1 cellular context compared by ENCODE assay signal in the genomic region with DNA sequence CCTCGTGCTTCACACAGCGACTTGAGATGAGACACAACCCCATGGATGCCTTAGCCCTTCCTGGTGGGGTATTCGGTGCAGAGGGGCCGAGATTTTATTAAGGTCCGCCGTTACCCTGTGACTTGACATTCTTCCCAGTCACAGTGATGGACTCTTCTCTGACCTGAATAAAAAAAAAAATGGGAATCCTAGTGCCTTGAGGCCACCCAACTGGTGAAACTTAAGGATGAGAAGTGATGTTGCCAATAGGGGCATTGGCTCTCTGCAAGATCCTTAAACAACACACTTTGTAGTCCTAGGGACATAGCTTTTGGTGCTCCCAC.
TF ChIP-seq lines count a peak whose summit lies in the region.

No MANE protein-coding gene starts in this region.

TF ChIP-seq in K562, 482 proteins besides CTCF, POLR2A, EP300 and RAD21 (continued from another document and continues in another):
- TF ChIP-seq, protein P1, sequence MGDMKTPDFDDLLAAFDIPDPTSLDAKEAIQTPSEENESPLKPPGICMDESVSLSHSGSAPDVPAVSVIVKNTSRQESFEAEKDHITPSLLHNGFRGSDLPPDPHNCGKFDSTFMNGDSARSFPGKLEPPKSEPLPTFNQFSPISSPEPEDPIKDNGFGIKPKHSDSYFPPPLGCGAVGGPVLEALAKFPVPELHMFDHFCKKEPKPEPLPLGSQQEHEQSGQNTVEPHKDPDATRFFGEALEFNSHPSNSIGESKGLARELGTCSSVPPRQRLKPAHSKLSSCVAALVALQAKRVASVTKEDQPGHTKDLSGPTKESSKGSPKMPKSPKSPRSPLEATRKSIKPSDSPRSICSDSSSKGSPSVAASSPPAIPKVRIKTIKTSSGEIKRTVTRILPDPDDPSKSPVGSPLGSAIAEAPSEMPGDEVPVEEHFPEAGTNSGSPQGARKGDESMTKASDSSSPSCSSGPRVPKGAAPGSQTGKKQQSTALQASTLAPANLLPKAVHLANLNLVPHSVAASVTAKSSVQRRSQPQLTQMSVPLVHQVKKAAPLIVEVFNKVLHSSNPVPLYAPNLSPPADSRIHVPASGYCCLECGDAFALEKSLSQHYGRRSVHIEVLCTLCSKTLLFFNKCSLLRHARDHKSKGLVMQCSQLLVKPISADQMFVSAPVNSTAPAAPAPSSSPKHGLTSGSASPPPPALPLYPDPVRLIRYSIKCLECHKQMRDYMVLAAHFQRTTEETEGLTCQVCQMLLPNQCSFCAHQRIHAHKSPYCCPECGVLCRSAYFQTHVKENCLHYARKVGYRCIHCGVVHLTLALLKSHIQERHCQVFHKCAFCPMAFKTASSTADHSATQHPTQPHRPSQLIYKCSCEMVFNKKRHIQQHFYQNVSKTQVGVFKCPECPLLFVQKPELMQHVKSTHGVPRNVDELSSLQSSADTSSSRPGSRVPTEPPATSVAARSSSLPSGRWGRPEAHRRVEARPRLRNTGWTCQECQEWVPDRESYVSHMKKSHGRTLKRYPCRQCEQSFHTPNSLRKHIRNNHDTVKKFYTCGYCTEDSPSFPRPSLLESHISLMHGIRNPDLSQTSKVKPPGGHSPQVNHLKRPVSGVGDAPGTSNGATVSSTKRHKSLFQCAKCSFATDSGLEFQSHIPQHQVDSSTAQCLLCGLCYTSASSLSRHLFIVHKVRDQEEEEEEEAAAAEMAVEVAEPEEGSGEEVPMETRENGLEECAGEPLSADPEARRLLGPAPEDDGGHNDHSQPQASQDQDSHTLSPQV (IDR thresholded peaks at IDR 0.05), result peak; percentile 32
- TF ChIP-seq, protein P2, sequence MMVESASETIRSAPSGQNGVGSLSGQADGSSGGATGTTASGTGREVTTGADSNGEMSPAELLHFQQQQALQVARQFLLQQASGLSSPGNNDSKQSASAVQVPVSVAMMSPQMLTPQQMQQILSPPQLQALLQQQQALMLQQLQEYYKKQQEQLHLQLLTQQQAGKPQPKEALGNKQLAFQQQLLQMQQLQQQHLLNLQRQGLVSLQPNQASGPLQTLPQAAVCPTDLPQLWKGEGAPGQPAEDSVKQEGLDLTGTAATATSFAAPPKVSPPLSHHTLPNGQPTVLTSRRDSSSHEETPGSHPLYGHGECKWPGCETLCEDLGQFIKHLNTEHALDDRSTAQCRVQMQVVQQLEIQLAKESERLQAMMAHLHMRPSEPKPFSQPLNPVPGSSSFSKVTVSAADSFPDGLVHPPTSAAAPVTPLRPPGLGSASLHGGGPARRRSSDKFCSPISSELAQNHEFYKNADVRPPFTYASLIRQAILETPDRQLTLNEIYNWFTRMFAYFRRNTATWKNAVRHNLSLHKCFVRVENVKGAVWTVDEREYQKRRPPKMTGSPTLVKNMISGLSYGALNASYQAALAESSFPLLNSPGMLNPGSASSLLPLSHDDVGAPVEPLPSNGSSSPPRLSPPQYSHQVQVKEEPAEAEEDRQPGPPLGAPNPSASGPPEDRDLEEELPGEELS (CRISPR knock-in tag; IDR thresholded peaks at IDR 0.05; ENCODE audit: borderline replicate concordance), result no peak
- no peak for TF ChIP-seq KAT8 (IDR thresholded peaks at IDR 0.05; ENCODE audit: low read depth)
- TF ChIP-seq, protein P3, sequence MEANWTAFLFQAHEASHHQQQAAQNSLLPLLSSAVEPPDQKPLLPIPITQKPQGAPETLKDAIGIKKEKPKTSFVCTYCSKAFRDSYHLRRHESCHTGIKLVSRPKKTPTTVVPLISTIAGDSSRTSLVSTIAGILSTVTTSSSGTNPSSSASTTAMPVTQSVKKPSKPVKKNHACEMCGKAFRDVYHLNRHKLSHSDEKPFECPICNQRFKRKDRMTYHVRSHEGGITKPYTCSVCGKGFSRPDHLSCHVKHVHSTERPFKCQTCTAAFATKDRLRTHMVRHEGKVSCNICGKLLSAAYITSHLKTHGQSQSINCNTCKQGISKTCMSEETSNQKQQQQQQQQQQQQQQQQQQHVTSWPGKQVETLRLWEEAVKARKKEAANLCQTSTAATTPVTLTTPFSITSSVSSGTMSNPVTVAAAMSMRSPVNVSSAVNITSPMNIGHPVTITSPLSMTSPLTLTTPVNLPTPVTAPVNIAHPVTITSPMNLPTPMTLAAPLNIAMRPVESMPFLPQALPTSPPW (CRISPR knock-in tag; IDR thresholded peaks at IDR 0.05), result no peak
- TF ChIP-seq, protein P4, sequence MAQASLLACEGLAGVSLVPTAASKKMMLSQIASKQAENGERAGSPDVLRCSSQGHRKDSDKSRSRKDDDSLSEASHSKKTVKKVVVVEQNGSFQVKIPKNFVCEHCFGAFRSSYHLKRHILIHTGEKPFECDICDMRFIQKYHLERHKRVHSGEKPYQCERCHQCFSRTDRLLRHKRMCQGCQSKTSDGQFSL (CRISPR knock-in tag; IDR thresholded peaks at IDR 0.05), result no peak
- TF ChIP-seq, protein P4 (tag; IDR thresholded peaks at IDR 0.05), result no peak
- TF ChIP-seq, protein P5, sequence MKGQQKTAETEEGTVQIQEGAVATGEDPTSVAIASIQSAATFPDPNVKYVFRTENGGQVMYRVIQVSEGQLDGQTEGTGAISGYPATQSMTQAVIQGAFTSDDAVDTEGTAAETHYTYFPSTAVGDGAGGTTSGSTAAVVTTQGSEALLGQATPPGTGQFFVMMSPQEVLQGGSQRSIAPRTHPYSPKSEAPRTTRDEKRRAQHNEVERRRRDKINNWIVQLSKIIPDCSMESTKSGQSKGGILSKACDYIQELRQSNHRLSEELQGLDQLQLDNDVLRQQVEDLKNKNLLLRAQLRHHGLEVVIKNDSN (CRISPR knock-in tag; IDR thresholded peaks at IDR 0.05), result no peak
- 0 out of 2 replicates have a peak, but pooled peaks have one; percentile 11 for TF ChIP-seq HDAC8 (tag; IDR thresholded peaks at IDR 0.05)
- no peak for TF ChIP-seq PHTF2 (CRISPR knock-in tag; IDR thresholded peaks at IDR 0.05)
- TF ChIP-seq, protein P6, sequence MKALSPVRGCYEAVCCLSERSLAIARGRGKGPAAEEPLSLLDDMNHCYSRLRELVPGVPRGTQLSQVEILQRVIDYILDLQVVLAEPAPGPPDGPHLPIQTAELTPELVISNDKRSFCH (CRISPR knock-in tag; IDR thresholded peaks at IDR 0.05), result no peak
- TF ChIP-seq, protein P6 (tag; IDR thresholded peaks at IDR 0.05), result 0 out of 2 replicates have a peak, but pooled peaks have one; percentile 58
- TF ChIP-seq, protein P7, sequence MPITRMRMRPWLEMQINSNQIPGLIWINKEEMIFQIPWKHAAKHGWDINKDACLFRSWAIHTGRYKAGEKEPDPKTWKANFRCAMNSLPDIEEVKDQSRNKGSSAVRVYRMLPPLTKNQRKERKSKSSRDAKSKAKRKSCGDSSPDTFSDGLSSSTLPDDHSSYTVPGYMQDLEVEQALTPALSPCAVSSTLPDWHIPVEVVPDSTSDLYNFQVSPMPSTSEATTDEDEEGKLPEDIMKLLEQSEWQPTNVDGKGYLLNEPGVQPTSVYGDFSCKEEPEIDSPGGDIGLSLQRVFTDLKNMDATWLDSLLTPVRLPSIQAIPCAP (CRISPR knock-in tag; IDR thresholded peaks at IDR 0.05; ENCODE audit: borderline replicate concordance), result no peak
- no peak for TF ChIP-seq ZNF384 (IDR thresholded peaks at IDR 0.05; ENCODE audit: low read depth, low read length)
- TF ChIP-seq SIRT6 (IDR thresholded peaks at IDR 0.05; ENCODE audit: low read depth, low read length), result no peak
- TF ChIP-seq HMG20A (CRISPR knock-in tag; conservative IDR thresholded peaks at IDR 0.05), result no peak
- TF ChIP-seq ZNF232 (CRISPR knock-in tag; IDR thresholded peaks at IDR 0.05), result no peak
- no peak for TF ChIP-seq ZNF263 (CRISPR knock-in tag; IDR thresholded peaks at IDR 0.05; ENCODE audit: borderline replicate concordance)
- TF ChIP-seq NBN (IDR thresholded peaks at IDR 0.05; ENCODE audit: low read depth), result no peak
- TF ChIP-seq BMI1 (IDR thresholded peaks at IDR 0.05; ENCODE audit: low read length), result no peak
- no peak for TF ChIP-seq ZKSCAN1 (IDR thresholded peaks at IDR 0.05; ENCODE audit: low read depth, low read length)
- TF ChIP-seq BCOR (IDR thresholded peaks at IDR 0.05), result no peak; the same call in 1 of the 2 replicates
- TF ChIP-seq PPARD (CRISPR knock-in tag; IDR thresholded peaks at IDR 0.05), result no peak
- TF ChIP-seq STAT5B (CRISPR knock-in tag; IDR thresholded peaks at IDR 0.05), result no peak
- no peak for TF ChIP-seq PCBP2 (IDR thresholded peaks at IDR 0.05; ENCODE audit: low read depth, low read length, poor library complexity, severe bottlenecking)
- TF ChIP-seq, protein P8, sequence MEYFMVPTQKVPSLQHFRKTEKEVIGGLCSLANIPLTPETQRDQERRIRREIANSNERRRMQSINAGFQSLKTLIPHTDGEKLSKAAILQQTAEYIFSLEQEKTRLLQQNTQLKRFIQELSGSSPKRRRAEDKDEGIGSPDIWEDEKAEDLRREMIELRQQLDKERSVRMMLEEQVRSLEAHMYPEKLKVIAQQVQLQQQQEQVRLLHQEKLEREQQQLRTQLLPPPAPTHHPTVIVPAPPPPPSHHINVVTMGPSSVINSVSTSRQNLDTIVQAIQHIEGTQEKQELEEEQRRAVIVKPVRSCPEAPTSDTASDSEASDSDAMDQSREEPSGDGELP (CRISPR knock-in tag; IDR thresholded peaks at IDR 0.05; ENCODE audit: borderline replicate concordance), result 0 out of 2 replicates have a peak, but pooled peaks have one; percentile 13
- TF ChIP-seq, protein P9, sequence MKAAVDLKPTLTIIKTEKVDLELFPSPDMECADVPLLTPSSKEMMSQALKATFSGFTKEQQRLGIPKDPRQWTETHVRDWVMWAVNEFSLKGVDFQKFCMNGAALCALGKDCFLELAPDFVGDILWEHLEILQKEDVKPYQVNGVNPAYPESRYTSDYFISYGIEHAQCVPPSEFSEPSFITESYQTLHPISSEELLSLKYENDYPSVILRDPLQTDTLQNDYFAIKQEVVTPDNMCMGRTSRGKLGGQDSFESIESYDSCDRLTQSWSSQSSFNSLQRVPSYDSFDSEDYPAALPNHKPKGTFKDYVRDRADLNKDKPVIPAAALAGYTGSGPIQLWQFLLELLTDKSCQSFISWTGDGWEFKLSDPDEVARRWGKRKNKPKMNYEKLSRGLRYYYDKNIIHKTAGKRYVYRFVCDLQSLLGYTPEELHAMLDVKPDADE (conservative IDR thresholded peaks at IDR 0.05; ENCODE audit: control insufficient read depth, low read depth, low read length), result no peak
- TF ChIP-seq, protein P10, sequence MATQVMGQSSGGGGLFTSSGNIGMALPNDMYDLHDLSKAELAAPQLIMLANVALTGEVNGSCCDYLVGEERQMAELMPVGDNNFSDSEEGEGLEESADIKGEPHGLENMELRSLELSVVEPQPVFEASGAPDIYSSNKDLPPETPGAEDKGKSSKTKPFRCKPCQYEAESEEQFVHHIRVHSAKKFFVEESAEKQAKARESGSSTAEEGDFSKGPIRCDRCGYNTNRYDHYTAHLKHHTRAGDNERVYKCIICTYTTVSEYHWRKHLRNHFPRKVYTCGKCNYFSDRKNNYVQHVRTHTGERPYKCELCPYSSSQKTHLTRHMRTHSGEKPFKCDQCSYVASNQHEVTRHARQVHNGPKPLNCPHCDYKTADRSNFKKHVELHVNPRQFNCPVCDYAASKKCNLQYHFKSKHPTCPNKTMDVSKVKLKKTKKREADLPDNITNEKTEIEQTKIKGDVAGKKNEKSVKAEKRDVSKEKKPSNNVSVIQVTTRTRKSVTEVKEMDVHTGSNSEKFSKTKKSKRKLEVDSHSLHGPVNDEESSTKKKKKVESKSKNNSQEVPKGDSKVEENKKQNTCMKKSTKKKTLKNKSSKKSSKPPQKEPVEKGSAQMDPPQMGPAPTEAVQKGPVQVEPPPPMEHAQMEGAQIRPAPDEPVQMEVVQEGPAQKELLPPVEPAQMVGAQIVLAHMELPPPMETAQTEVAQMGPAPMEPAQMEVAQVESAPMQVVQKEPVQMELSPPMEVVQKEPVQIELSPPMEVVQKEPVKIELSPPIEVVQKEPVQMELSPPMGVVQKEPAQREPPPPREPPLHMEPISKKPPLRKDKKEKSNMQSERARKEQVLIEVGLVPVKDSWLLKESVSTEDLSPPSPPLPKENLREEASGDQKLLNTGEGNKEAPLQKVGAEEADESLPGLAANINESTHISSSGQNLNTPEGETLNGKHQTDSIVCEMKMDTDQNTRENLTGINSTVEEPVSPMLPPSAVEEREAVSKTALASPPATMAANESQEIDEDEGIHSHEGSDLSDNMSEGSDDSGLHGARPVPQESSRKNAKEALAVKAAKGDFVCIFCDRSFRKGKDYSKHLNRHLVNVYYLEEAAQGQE (CRISPR knock-in tag; IDR thresholded peaks at IDR 0.05; ENCODE audit: low read depth), result no peak
- no peak for TF ChIP-seq POLR2AphosphoS5 (IDR thresholded peaks at IDR 0.05; ENCODE audit: control insufficient read depth, insufficient read depth, low read depth, low read length)
- peak; percentile 64 for TF ChIP-seq CXXC5 (CRISPR knock-in tag; IDR thresholded peaks at IDR 0.05)
- TF ChIP-seq, protein P11, sequence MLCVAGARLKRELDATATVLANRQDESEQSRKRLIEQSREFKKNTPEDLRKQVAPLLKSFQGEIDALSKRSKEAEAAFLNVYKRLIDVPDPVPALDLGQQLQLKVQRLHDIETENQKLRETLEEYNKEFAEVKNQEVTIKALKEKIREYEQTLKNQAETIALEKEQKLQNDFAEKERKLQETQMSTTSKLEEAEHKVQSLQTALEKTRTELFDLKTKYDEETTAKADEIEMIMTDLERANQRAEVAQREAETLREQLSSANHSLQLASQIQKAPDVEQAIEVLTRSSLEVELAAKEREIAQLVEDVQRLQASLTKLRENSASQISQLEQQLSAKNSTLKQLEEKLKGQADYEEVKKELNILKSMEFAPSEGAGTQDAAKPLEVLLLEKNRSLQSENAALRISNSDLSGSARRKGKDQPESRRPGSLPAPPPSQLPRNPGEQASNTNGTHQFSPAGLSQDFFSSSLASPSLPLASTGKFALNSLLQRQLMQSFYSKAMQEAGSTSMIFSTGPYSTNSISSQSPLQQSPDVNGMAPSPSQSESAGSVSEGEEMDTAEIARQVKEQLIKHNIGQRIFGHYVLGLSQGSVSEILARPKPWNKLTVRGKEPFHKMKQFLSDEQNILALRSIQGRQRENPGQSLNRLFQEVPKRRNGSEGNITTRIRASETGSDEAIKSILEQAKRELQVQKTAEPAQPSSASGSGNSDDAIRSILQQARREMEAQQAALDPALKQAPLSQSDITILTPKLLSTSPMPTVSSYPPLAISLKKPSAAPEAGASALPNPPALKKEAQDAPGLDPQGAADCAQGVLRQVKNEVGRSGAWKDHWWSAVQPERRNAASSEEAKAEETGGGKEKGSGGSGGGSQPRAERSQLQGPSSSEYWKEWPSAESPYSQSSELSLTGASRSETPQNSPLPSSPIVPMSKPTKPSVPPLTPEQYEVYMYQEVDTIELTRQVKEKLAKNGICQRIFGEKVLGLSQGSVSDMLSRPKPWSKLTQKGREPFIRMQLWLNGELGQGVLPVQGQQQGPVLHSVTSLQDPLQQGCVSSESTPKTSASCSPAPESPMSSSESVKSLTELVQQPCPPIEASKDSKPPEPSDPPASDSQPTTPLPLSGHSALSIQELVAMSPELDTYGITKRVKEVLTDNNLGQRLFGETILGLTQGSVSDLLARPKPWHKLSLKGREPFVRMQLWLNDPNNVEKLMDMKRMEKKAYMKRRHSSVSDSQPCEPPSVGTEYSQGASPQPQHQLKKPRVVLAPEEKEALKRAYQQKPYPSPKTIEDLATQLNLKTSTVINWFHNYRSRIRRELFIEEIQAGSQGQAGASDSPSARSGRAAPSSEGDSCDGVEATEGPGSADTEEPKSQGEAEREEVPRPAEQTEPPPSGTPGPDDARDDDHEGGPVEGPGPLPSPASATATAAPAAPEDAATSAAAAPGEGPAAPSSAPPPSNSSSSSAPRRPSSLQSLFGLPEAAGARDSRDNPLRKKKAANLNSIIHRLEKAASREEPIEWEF (CRISPR knock-in tag; IDR thresholded peaks at IDR 0.05), result peak; percentile 63; the same call in 1 of the 2 replicates
- no peak for TF ChIP-seq ZNF354B (CRISPR knock-in tag; IDR thresholded peaks at IDR 0.05)
- no peak for TF ChIP-seq ZZZ3 (IDR thresholded peaks at IDR 0.05)
- TF ChIP-seq HNRNPH1 (optimal IDR thresholded peaks at IDR 0.05; ENCODE audit: low read depth, low read length), result no peak
